Comparison of ENCODE assay signal across 20 cellular contexts in the genomic region with DNA sequence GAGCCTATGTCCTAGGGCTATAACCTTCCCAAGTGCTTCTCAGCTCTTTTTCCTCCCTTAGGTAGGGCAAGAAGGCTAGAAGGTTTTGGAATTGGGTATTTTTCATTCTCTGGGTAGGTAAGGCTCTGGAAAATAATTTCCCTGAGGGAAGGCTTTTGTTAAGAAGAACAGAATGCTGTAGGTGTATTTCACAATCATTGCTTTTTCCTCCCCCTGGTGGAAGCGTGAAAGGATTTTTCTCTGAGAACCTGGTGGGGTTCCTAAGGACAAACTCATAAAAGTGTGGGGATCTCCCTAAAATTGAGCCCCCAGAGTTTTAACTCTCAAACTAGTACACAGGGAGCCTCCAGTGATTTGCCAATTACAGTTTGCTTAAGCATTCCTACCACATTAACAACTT.
"Had no signal": no experiment of that assay in that cellular context is flagged by ENCODE, and none has a peak within 500 bp of the region (broad histone marks: within the 10 kb centered on the region; RNA-seq: fewer than 3 reads in every experiment).

No MANE protein-coding gene starts in this region.

- H3K27ac Mint-ChIP-seq: activated CD4-positive, alpha-beta memory T cell treated with anti-CD3 and anti-CD28 coated beads, Interleukin-2, amount 10 ng/mL, durations not matched to agents 7 days and 5 days; activated CD4-positive, alpha-beta T cell treated with anti-CD3 and anti-CD28 coated beads for 36 hours; memory B cell; natural killer cell treated with Interleukin-12 subunit alpha and Interleukin-12 subunit beta and Interleukin-15 and Interleukin-18, amount 100 ng/mL, for 72 hours; stimulated activated naive CD8-positive, alpha-beta T cell treated with anti-CD3 and anti-CD28 coated beads, Interleukin-15, Interleukin-2, amounts not matched to agents 100 ng/mL and 50 ng/mL, for 24 hours had no signal

- H3K4me3 ChIP-seq: gastrocnemius medialis, heart right ventricle, left ventricle myocardium inferior, psoas muscle, sigmoid colon, upper lobe of right lung had no signal

- H3K9me3 Mint-ChIP-seq: stimulated activated naive CD8-positive, alpha-beta T cell treated with anti-CD3 and anti-CD28 coated beads, Interleukin-15, Interleukin-2, amounts not matched to agents 100 ng/mL and 50 ng/mL, for 24 hours had no signal

- H3K27me3 ChIP-seq: gastrocnemius medialis, heart right ventricle, sigmoid colon, upper lobe of right lung had no signal

- H3K4me3 Mint-ChIP-seq: activated CD4-positive, alpha-beta memory T cell treated with anti-CD3 and anti-CD28 coated beads, Interleukin-2, amount 10 ng/mL, durations not matched to agents 7 days and 5 days; activated CD4-positive, alpha-beta T cell treated with anti-CD3 and anti-CD28 coated beads for 36 hours; memory B cell; natural killer cell treated with Interleukin-12 subunit alpha and Interleukin-12 subunit beta and Interleukin-15 and Interleukin-18, amount 100 ng/mL, for 72 hours; stimulated activated naive CD8-positive, alpha-beta T cell treated with anti-CD3 and anti-CD28 coated beads, Interleukin-15, Interleukin-2, amounts not matched to agents 100 ng/mL and 50 ng/mL, for 24 hours had no signal

- H3K4me1 ChIP-seq: gastrocnemius medialis, heart right ventricle, left ventricle myocardium inferior, psoas muscle, sigmoid colon, upper lobe of right lung had no signal

- H3K36me3 ChIP-seq: gastrocnemius medialis, heart right ventricle, left ventricle myocardium inferior, sigmoid colon, upper lobe of right lung, WERI-Rb-1 had no signal

- H3K9me3 ChIP-seq: gastrocnemius medialis had no signal

- H3K4me1 Mint-ChIP-seq: activated CD4-positive, alpha-beta memory T cell treated with anti-CD3 and anti-CD28 coated beads, Interleukin-2, amount 10 ng/mL, durations not matched to agents 7 days and 5 days; activated CD4-positive, alpha-beta T cell treated with anti-CD3 and anti-CD28 coated beads for 36 hours had no signal

- ATAC-seq: activated CD4-positive, alpha-beta T cell treated with anti-CD3 and anti-CD28 coated beads for 36 hours; esophagus mucosa; gastrocnemius medialis; heart right ventricle; natural killer cell treated with Interleukin-12 subunit alpha and Interleukin-12 subunit beta and Interleukin-15 and Interleukin-18, amount 100 ng/mL, for 72 hours; psoas muscle; upper lobe of right lung had no signal

- DNase-seq: activated CD4-positive, alpha-beta memory T cell treated with anti-CD3 and anti-CD28 coated beads, Interleukin-2, amount 10 ng/mL, durations not matched to agents 7 days and 5 days; activated CD4-positive, alpha-beta T cell treated with anti-CD3 and anti-CD28 coated beads for 36 hours; activated CD8-positive, alpha-beta memory T cell treated with anti-CD3 and anti-CD28 coated beads, Interleukin-2, amount 50 U/mL, for 48 hours; activated naive CD4-positive, alpha-beta T cell; gastrocnemius medialis; heart right ventricle; islet precursor cell; left ventricle myocardium inferior; nucleus accumbens; psoas muscle; sigmoid colon; stimulated activated CD4-positive, alpha-beta T cell treated with anti-CD3 and anti-CD28 coated beads, Interleukin-12 subunit alpha, Interleukin-12 subunit beta, amount 100 ng/mL, for 4 hours; stimulated activated CD8-positive, alpha-beta memory T cell treated with anti-CD3 and anti-CD28 coated beads, Interleukin-4, amount 100 ng/mL, for 48 hours; T-helper 1 cell; upper lobe of right lung; WERI-Rb-1 had no signal

- H3K27ac ChIP-seq: gastrocnemius medialis, heart right ventricle, left ventricle myocardium inferior, psoas muscle, sigmoid colon, upper lobe of right lung, WERI-Rb-1 had no signal
